ENCODE assay signal across 21 cellular contexts in genomic region chr13:34869737-34870136, GRCh38.
"Had no signal": no experiment of that assay in that cellular context is flagged by ENCODE, and none has a peak within 500 bp of the region (broad histone marks: within the 10 kb centered on the region; RNA-seq: fewer than 3 reads in every experiment).

No MANE protein-coding gene starts in this region.

- DNase-seq: dorsolateral prefrontal cortex; effector CD4-positive, alpha-beta T cell; hypothalamus; immature natural killer cell; islet precursor cell; kidney glomerular epithelial cell; left colon; left ventricle myocardium superior; lower lobe of right lung; natural killer cell; pancreas; right lobe of liver; small intestine; stimulated activated CD4-positive, alpha-beta T cell treated with anti-CD3 and anti-CD28 coated beads, Interleukin-15, amount 100 ng/mL, for 24 hours; stimulated activated CD4-positive, alpha-beta T cell treated with anti-CD3 and anti-CD28 coated beads, Interleukin-2, amount 100 ng/mL, for 48 hours; stimulated activated CD8-positive, alpha-beta memory T cell treated with anti-CD3 and anti-CD28 coated beads, Interleukin-4, amount 100 ng/mL, for 48 hours; stimulated activated naive CD4-positive, alpha-beta T cell; stimulated activated naive CD8-positive, alpha-beta T cell treated with anti-CD3 and anti-CD28 coated beads, Interleukin-15, amount 100 ng/mL, for 72 hours; trophoblast cell had no signal

- H3K4me3 ChIP-seq: dorsolateral prefrontal cortex, lower lobe of right lung, pancreas, right lobe of liver, suprapubic skin had no signal

- H3K36me3 ChIP-seq: lower lobe of right lung, neutrophil, pancreas, right lobe of liver, suprapubic skin had no signal

- H3K27ac ChIP-seq: dorsolateral prefrontal cortex, lower lobe of right lung, neutrophil, pancreas, right lobe of liver, suprapubic skin had no signal

- H3K27me3 ChIP-seq: dorsolateral prefrontal cortex, neutrophil, pancreas, right lobe of liver, suprapubic skin had no signal
